7 cellular contexts compared by ENCODE assay signal in genomic region chr16:70065376-70065745, GRCh38. TPM values are rescaled to one million over a fixed set of nuclear protein-coding genes. Genes with fewer than 3 reads are reported as not detected.
DNase-seq lines count a peak whose midpoint lies in the region; ATAC-seq and TF ChIP-seq lines count a peak whose summit lies in the region.
"Not testable (repeated sequence)": the region's sequence is repeated elsewhere in the genome, so short reads cannot be mapped to it uniquely, and the experiment has no call there.

No MANE protein-coding gene starts in this region.

- not testable (repeated sequence) for H3K36me3 Mint-ChIP-seq in activated CD4-positive, alpha-beta T cell treated with anti-CD3 and anti-CD28 coated beads, Interleukin-2, amount 10 ng/mL, durations not matched to agents 24 days and 14 days (ENCODE audit: low read depth)

- not testable (repeated sequence) for H3K27me3 ChIP-seq in iPS-18a (ENCODE audit: control insufficient read depth, insufficient read depth, low read length); ovary

- not testable (repeated sequence) for H3K27ac ChIP-seq in iPS-18a (ENCODE audit: low read length)
- H3K27ac ChIP-seq in ovary = peak overlapping the region; percentile 80 to 83

- TF ChIP-seq EP300 in ovary (IDR thresholded peaks at IDR 0.05) = not testable (repeated sequence)

- H3K4me1 Mint-ChIP-seq in activated CD4-positive, alpha-beta T cell treated with anti-CD3 and anti-CD28 coated beads, Interleukin-2, amount 10 ng/mL, durations not matched to agents 24 days and 14 days = not testable (repeated sequence)

- not testable (repeated sequence) for DNase-seq in activated CD4-positive, alpha-beta T cell treated with anti-CD3 and anti-CD28 coated beads, Interleukin-2, amount 10 ng/mL, durations not matched to agents 24 days and 14 days; choroid plexus epithelial cell (ENCODE audit: low read depth)
- DNase-seq in ovary = peak in 1 of 5 donors; percentile 21

- intact Hi-C loops in activated CD4-positive, alpha-beta T cell treated with anti-CD3 and anti-CD28 coated beads, Interleukin-2, amount 10 ng/mL, durations not matched to agents 24 days and 14 days (cut with micrococcal nuclease) = loop anchor here (2.0 kb wide), 1 partner anchor 49 kb away; the partner anchor contains the start of gene PDPR
- intact Hi-C loops in ovary (cut with DNase I) = not testable (repeated sequence)

- ATAC-seq in GM18861 (IDR thresholded peaks at IDR 0.05; ENCODE audit: unreplicated experiment) = peak; percentile 16
- ATAC-seq in HG02571 (IDR thresholded peaks at IDR 0.05; ENCODE audit: unreplicated experiment) = peak; percentile 23
- ATAC-seq in HG03565 (IDR thresholded peaks at IDR 0.05; ENCODE audit: unreplicated experiment) = peak; percentile 9

- H3K9me3 ChIP-seq in iPS-18a (ENCODE audit: control insufficient read depth, low read depth, low read length); ovary: not testable (repeated sequence)

- not testable (repeated sequence) for TF ChIP-seq POLR2A in ovary (IDR thresholded peaks at IDR 0.05)

- H3K4me3 ChIP-seq in choroid plexus epithelial cell (ENCODE audit: low read depth, low read length) (peak overlapping the region; percentile 65), iPS-18a (ENCODE audit: low read length) (peak overlapping the region; percentile 61), ovary (peak overlapping the region; percentile 88)

- H3K27ac Mint-ChIP-seq in activated CD4-positive, alpha-beta T cell treated with anti-CD3 and anti-CD28 coated beads, Interleukin-2, amount 10 ng/mL, durations not matched to agents 24 days and 14 days = not testable (repeated sequence)

- peak overlapping the region; percentile 80 for H3K4me3 Mint-ChIP-seq in activated CD4-positive, alpha-beta T cell treated with anti-CD3 and anti-CD28 coated beads, Interleukin-2, amount 10 ng/mL, durations not matched to agents 24 days and 14 days

- H3K9me3 Mint-ChIP-seq in activated CD4-positive, alpha-beta T cell treated with anti-CD3 and anti-CD28 coated beads, Interleukin-2, amount 10 ng/mL, durations not matched to agents 24 days and 14 days = not testable (repeated sequence)

- not testable (repeated sequence) for TF ChIP-seq CTCF in choroid plexus epithelial cell (conservative IDR thresholded peaks at IDR 0.05; ENCODE audit: low read depth, low read length); ovary (IDR thresholded peaks at IDR 0.05)

- WGBS in ovary, 3 donors = 0 to 1% (median 1%) methylated on average over 14 to 29 of the region's 40 CpGs

- peak overlapping the region; percentile 38 for H3K9ac ChIP-seq in iPS-18a (ENCODE audit: low read length)

- not testable (repeated sequence) for H3K4me1 ChIP-seq in iPS-18a (ENCODE audit: control insufficient read depth, low read depth, low read length); ovary (ENCODE audit: insufficient read depth)

- not testable (repeated sequence) for H3K36me3 ChIP-seq in iPS-18a (ENCODE audit: control insufficient read depth, low read depth, low read length); ovary

- not testable (repeated sequence) for H3K27me3 Mint-ChIP-seq in activated CD4-positive, alpha-beta T cell treated with anti-CD3 and anti-CD28 coated beads, Interleukin-2, amount 10 ng/mL, durations not matched to agents 24 days and 14 days

RNA-seq across cellular contexts. Expression of gene PDPR, which starts 48.8 kb away (rescaled TPM):
- 39.8 and 41.7 TPM in 2 replicates for total RNA-seq in activated CD4-positive, alpha-beta T cell treated with anti-CD3 and anti-CD28 coated beads, Interleukin-2, amount 10 ng/mL, durations not matched to agents 24 days and 14 days
- total RNA-seq in ovary = 10 to 100 TPM; 13.4 to 44.5 (median 26.0) TPM
- 10 to 100 TPM; 14.9 to 21.7 TPM for polyA plus RNA-seq in ovary
